8 cellular contexts compared by ENCODE assay signal in the genomic region with DNA sequence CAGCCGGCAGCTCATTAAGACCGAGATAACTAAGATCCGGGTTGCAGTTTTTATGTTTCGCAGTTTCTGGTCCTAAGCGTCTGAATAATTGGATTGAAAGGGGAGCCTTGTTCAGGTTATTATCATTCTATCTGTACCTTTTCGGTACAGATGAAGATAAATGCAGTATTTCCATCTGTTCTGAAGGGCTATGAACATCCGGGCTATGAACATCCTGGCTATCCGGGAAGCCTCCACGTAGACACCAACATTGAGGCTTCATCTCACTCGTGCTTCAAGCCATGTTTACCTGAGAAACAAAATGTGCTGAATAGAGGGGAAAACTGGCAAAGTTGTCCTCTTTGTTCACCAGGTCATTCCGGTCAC. TPM values are rescaled to one million over a fixed set of nuclear protein-coding genes. Genes with fewer than 3 reads are reported as not detected.
DNase-seq lines count a peak whose midpoint lies in the region; ATAC-seq and TF ChIP-seq lines count a peak whose summit lies in the region.

No MANE protein-coding gene starts in this region.

- H3K9me3 ChIP-seq in gastroesophageal sphincter = no peaks in the 10 kb centered on the region

- ATAC-seq in activated T-cell treated with anti-CD3 and anti-CD28 coated beads, Interleukin-2, amount 50 U/mL, for 4 hours = peak; percentile 3 to 16
- ATAC-seq in HG03045 (IDR thresholded peaks at IDR 0.05; ENCODE audit: unreplicated experiment) = peak; percentile 18
- peak; percentile 53 for ATAC-seq in SK-N-SH treated with all-trans-retinoic acid at 6 μM for 48 hours
- peak; percentile 5 for ATAC-seq in gastroesophageal sphincter
- ATAC-seq in stimulated activated effector memory CD8-positive, alpha-beta T cell treated with anti-CD3 and anti-CD28 coated beads, Interleukin-12 subunit alpha, Interleukin-12 subunit beta, amount 100 ng/mL, for 72 hours = peak; percentile 5

- peak overlapping the region; percentile 96 for H3K27ac Mint-ChIP-seq in stimulated activated effector memory CD8-positive, alpha-beta T cell treated with anti-CD3 and anti-CD28 coated beads, Interleukin-12 subunit alpha, Interleukin-12 subunit beta, amount 100 ng/mL, for 72 hours

- 0 to 17% methylated on average over 6 to 7 of the region's 11 CpGs for WGBS in gastroesophageal sphincter (ENCODE audit: low coverage in 1 of 2), 2 donors

- no peaks in the 10 kb centered on the region for H3K27me3 Mint-ChIP-seq in activated T-cell treated with anti-CD3 and anti-CD28 coated beads, Interleukin-2, amount 50 U/mL, for 4 hours (ENCODE audit: low read depth)

- no peak for TF ChIP-seq CTCF in gastroesophageal sphincter (IDR thresholded peaks at IDR 0.05)

- no peaks in the 10 kb centered on the region for H3K9me3 Mint-ChIP-seq in activated T-cell treated with anti-CD3 and anti-CD28 coated beads, Interleukin-2, amount 50 U/mL, for 4 hours
- no peaks in the 10 kb centered on the region for H3K9me3 Mint-ChIP-seq in stimulated activated effector memory CD8-positive, alpha-beta T cell treated with anti-CD3 and anti-CD28 coated beads, Interleukin-12 subunit alpha, Interleukin-12 subunit beta, amount 100 ng/mL, for 72 hours

- H3K36me3 ChIP-seq in gastroesophageal sphincter = no peaks in the 10 kb centered on the region

- H3K4me1 Mint-ChIP-seq in activated T-cell treated with anti-CD3 and anti-CD28 coated beads, Interleukin-2, amount 50 U/mL, for 4 hours (ENCODE audit: low read depth) = peaks cover 8% of the 10 kb centered on the region
- H3K4me1 Mint-ChIP-seq in stimulated activated effector memory CD8-positive, alpha-beta T cell treated with anti-CD3 and anti-CD28 coated beads, Interleukin-12 subunit alpha, Interleukin-12 subunit beta, amount 100 ng/mL, for 72 hours = peaks cover 6% of the 10 kb centered on the region

- no peak for TF ChIP-seq EP300 in gastroesophageal sphincter (IDR thresholded peaks at IDR 0.05)

- H3K4me3 ChIP-seq in gastroesophageal sphincter = peak overlapping the region; percentile 70 to 93

- H3K27me3 ChIP-seq in gastroesophageal sphincter = no peaks in the 10 kb centered on the region

- peaks cover 0 to 45% (median 4%) of the 10 kb centered on the region in 3 donors for H3K4me1 ChIP-seq in gastroesophageal sphincter

- peak; percentile 9 for DNase-seq in activated T-cell treated with anti-CD3 and anti-CD28 coated beads, Interleukin-2, amount 50 U/mL, for 4 hours
- no peak for DNase-seq in activated T-cell treated with anti-CD3 and anti-CD28 coated beads, Interleukin-2, amount 50 U/mL, for 48 hours
- no peak for DNase-seq in stimulated activated effector memory CD8-positive, alpha-beta T cell treated with anti-CD3 and anti-CD28 coated beads, Interleukin-12 subunit alpha, Interleukin-12 subunit beta, amount 100 ng/mL, for 72 hours (ENCODE audit: low spot score in 2 of 2)
- DNase-seq in SIG-M5 treated with dmso at 0.1 percent for 504 hours (lab: John Stamatoyannopoulos, UW; ENCODE audit: unreplicated experiment) = no peak
- no peak for DNase-seq in retina

- H3K4me3 Mint-ChIP-seq in activated T-cell treated with anti-CD3 and anti-CD28 coated beads, Interleukin-2, amount 50 U/mL, for 4 hours = peak overlapping the region; percentile 91
- no peak overlapping the region for H3K4me3 Mint-ChIP-seq in stimulated activated effector memory CD8-positive, alpha-beta T cell treated with anti-CD3 and anti-CD28 coated beads, Interleukin-12 subunit alpha, Interleukin-12 subunit beta, amount 100 ng/mL, for 72 hours

- H3K27ac ChIP-seq in gastroesophageal sphincter = peak overlapping the region; percentile 25 to 91 (median 85)

- TF ChIP-seq POLR2A in gastroesophageal sphincter (IDR thresholded peaks at IDR 0.05) = no peak

- no peaks in the 10 kb centered on the region for H3K36me3 Mint-ChIP-seq in activated T-cell treated with anti-CD3 and anti-CD28 coated beads, Interleukin-2, amount 50 U/mL, for 4 hours (ENCODE audit: insufficient read depth)
- peaks cover 11% of the 10 kb centered on the region for H3K36me3 Mint-ChIP-seq in stimulated activated effector memory CD8-positive, alpha-beta T cell treated with anti-CD3 and anti-CD28 coated beads, Interleukin-12 subunit alpha, Interleukin-12 subunit beta, amount 100 ng/mL, for 72 hours

TF ChIP-seq in SK-N-SH treated with all-trans-retinoic acid at 6 μM for 48 hours, 23 proteins besides CTCF, POLR2A, EP300 and RAD21:
- TF ChIP-seq ZNF565 (CRISPR knock-in tag; conservative IDR thresholded peaks at IDR 0.05; ENCODE audit: low read depth) = no peak

RNA-seq across cellular contexts. Expression of a gene that starts 0.4 kb away (rescaled TPM):
- total RNA-seq in activated T-cell treated with anti-CD3 and anti-CD28 coated beads, Interleukin-2, amount 50 U/mL, for 4 hours = 10 to 100 TPM; 58.5 to 62.4 (median 58.6) TPM
- 10 to 100 TPM; 26.7 to 42.6 (median 29.3) TPM for total RNA-seq in gastroesophageal sphincter

RNA-seq across cellular contexts. Expression of a gene that starts 40.1 kb away (rescaled TPM):
- total RNA-seq in activated T-cell treated with anti-CD3 and anti-CD28 coated beads, Interleukin-2, amount 50 U/mL, for 4 hours = 100 to 1,000 TPM; 161 to 191 (median 176) TPM
- total RNA-seq in gastroesophageal sphincter = 10 to 100 TPM in 1 of 4 donors, 1 to 10 TPM in 2, under 1 TPM in 1; 0.78 to 11.9 (median 8.4) TPM

Comparison
In these comparisons a context has a peak if more than half of its experiments do, and no peak if none do; other contexts are left out.
1. RNA of a gene that starts 40.1 kb away (total RNA-seq): 161 to 191 TPM in activated T-cell treated with anti-CD3 and anti-CD28 coated beads, Interleukin-2, amount 50 U/mL, for 4 hours; 0.78 to 11.9 TPM in gastroesophageal sphincter; every median in the first group is over 10 times any median in the second.
2. Peak in every context shown above with its lines, with median percentiles within 50 percentile points of each other: ATAC-seq.